Comparison of ENCODE assay signal across 22 cellular contexts in genomic region chr14:100309028-100309718, GRCh38. TPM values are rescaled to one million over a fixed set of nuclear protein-coding genes. Genes with fewer than 3 reads are reported as not detected.
DNase-seq lines count a peak whose midpoint lies in the region; ATAC-seq and TF ChIP-seq lines count a peak whose summit lies in the region.
"Had no signal": no experiment of that assay in that cellular context is flagged by ENCODE, and none has a peak within 500 bp of the region (broad histone marks: within the 10 kb centered on the region; RNA-seq: fewer than 3 reads in every experiment).

No MANE protein-coding gene starts in this region.

- H3K36me3 Mint-ChIP-seq in brain (no peaks in the 10 kb centered on the region), Caco-2 (ENCODE audit: insufficient read depth, unreplicated experiment) (no peaks in the 10 kb centered on the region)

- H3K27ac Mint-ChIP-seq in brain, result peak overlapping the region in 3 of 5 experiments; percentile 75 to 87 (median 78)
- no peak overlapping the region for H3K27ac Mint-ChIP-seq in Caco-2 (ENCODE audit: unreplicated experiment)
- H3K27ac Mint-ChIP-seq: activated CD8-positive, alpha-beta T cell treated with anti-CD3 and anti-CD28 coated beads, Interleukin-2, amount 10 ng/mL, durations not matched to agents 7 days and 5 days had no signal

- no TSS peak for BruUV-seq in Caco-2 (replicated peaks; lab: Mats Ljungman, UMichigan)

- H3K4me3 ChIP-seq in heart right ventricle (no peak overlapping the region), lower lobe of right lung (no peak overlapping the region), upper lobe of right lung (no peak overlapping the region), Caco-2 (ENCODE audit: low read depth, low read length) (no peak overlapping the region)
- H3K4me3 ChIP-seq: A549, coronary artery, SJCRH30 had no signal

- H3K27me3 ChIP-seq in heart right ventricle, result no peaks in the 10 kb centered on the region
- H3K27me3 ChIP-seq in lower lobe of right lung (ENCODE audit: low read depth), result no peaks in the 10 kb centered on the region
- no peaks in the 10 kb centered on the region for H3K27me3 ChIP-seq in upper lobe of right lung
- no peaks in the 10 kb centered on the region for H3K27me3 ChIP-seq in Caco-2 (replicated peaks; ENCODE audit: control insufficient read depth, insufficient read depth, low read length)
- H3K27me3 ChIP-seq: SJCRH30 had no signal

- TF ChIP-seq CTCF in heart right ventricle (IDR thresholded peaks at IDR 0.05) (no peak), brain (conservative IDR thresholded peaks at IDR 0.05) (no peak), lower lobe of right lung (IDR thresholded peaks at IDR 0.05) (no peak), upper lobe of right lung (IDR thresholded peaks at IDR 0.05) (no peak), Caco-2 (IDR thresholded peaks at IDR 0.05; ENCODE audit: insufficient read depth in 1 of 2, low read depth in 1 of 2, low read length in 1 of 2, severe bottlenecking in 1 of 2, unreplicated experiment in 1 of 2) (no peak)

- intact Hi-C loops in heart right ventricle (cut with DNase I), result loop anchor here in 8 of 10 donors (5.0 to 10.0 kb wide), 4 partner anchors 63 to 68 kb away; partner anchors contain the start of gene WDR25 (in 6 of the 8)
- intact Hi-C loops in left ventricle myocardium superior (cut with micrococcal nuclease), result no loop called here
- intact Hi-C loops in lower lobe of right lung (cut with DNase I), result no loop called here
- intact Hi-C loops in upper lobe of right lung (cut with DNase I), result no loop called here
- intact Hi-C loops in Caco-2 (cut with micrococcal nuclease; ENCODE audit: unreplicated experiment), result no loop called here

- CTCF ChIA-PET in Caco-2 (lab: Charles Lee), result interaction anchor here (0.6 to 0.7 kb wide), 2 partner anchors 67 to 133 kb away, joined by 3 to 6 read pairs; partner anchors contain the start of gene WDR25

- H3K27ac ChIP-seq in heart right ventricle (peak overlapping the region in 9 of 10 donors; percentile 4 to 62 (median 39)), lower lobe of right lung (peak overlapping the region; percentile 51), upper lobe of right lung (peak overlapping the region; percentile 36)
- H3K27ac ChIP-seq: A549, foreskin keratinocyte, SJCRH30 had no signal

- DNase-seq in heart right ventricle, result no peak
- no peak for DNase-seq in left ventricle myocardium superior
- DNase-seq in lower lobe of right lung, result no peak
- DNase-seq in upper lobe of right lung, result no peak
- no peak for DNase-seq in OCI-M2 (lab: John Stamatoyannopoulos, UW; ENCODE audit: unreplicated experiment)
- no peak for DNase-seq in DMS153 treated with DMSO at 0.1 percent for 48 hours (lab: John Stamatoyannopoulos, UW; ENCODE audit: unreplicated experiment)
- DNase-seq in Caco-2, result no peak
- DNase-seq: activated CD8-positive, alpha-beta T cell treated with anti-CD3 and anti-CD28 coated beads, Interleukin-2, amount 10 ng/mL, durations not matched to agents 7 days and 5 days; activated naive CD4-positive, alpha-beta T cell treated with anti-CD3 and anti-CD28 coated beads, Interleukin-2, amount 50 U/mL, for 16 hours; activated T-cell treated with anti-CD3 and anti-CD28 coated beads, Interleukin-2, amount 50 U/mL, for 4 hours; C1 segment of cervical spinal cord; foreskin keratinocyte; PC-3; SJCRH30; stimulated activated CD4-positive, alpha-beta T cell treated with anti-CD3 and anti-CD28 coated beads, Interleukin-1b, Interleukin-23, amount 100 ng/mL, for 48 hours; stimulated activated naive CD8-positive, alpha-beta T cell treated with anti-CD3 and anti-CD28 coated beads, Interleukin-15, Interleukin-2, amounts not matched to agents 100 U/mL and 50 U/mL, for 24 hours; T-helper 2 cell had no signal

- H3K4me1 Mint-ChIP-seq in brain, result peaks cover 58% of the 10 kb centered on the region
- H3K4me1 Mint-ChIP-seq in Caco-2 (ENCODE audit: low read depth, unreplicated experiment), result peaks cover 10% of the 10 kb centered on the region

- H3K9me3 ChIP-seq in heart right ventricle (no peaks in the 10 kb centered on the region), lower lobe of right lung (no peaks in the 10 kb centered on the region), upper lobe of right lung (no peaks in the 10 kb centered on the region), Caco-2 (no peaks in the 10 kb centered on the region)
- H3K9me3 ChIP-seq: A549, SJCRH30 had no signal

- POLR2A ChIA-PET in Caco-2 (lab: Charles Lee), result no interaction called here

- H3K4me1 ChIP-seq in heart right ventricle (peaks cover 4 to 63% (median 46%) of the 10 kb centered on the region in 9 donors), lower lobe of right lung (peaks cover 55% of the 10 kb centered on the region), upper lobe of right lung (peaks cover 17% of the 10 kb centered on the region), Caco-2 (peaks cover 14% of the 10 kb centered on the region; the same call in 1 of the 2 replicates)
- H3K4me1 ChIP-seq: foreskin keratinocyte had no signal

- H3K36me3 ChIP-seq in heart right ventricle, result no peaks in the 10 kb centered on the region
- H3K36me3 ChIP-seq in lower lobe of right lung, result no peaks in the 10 kb centered on the region
- no peaks in the 10 kb centered on the region for H3K36me3 ChIP-seq in upper lobe of right lung
- H3K36me3 ChIP-seq in Caco-2 (ENCODE audit: control insufficient read depth, insufficient read depth, low read length), result no peaks in the 10 kb centered on the region
- H3K36me3 ChIP-seq: SJCRH30 had no signal

- peak overlapping the region in 4 of 5 experiments; percentile 59 to 95 (median 92) for H3K4me3 Mint-ChIP-seq in brain
- H3K4me3 Mint-ChIP-seq in Caco-2 (ENCODE audit: unreplicated experiment), result no peak overlapping the region
- H3K4me3 Mint-ChIP-seq: activated CD8-positive, alpha-beta T cell treated with anti-CD3 and anti-CD28 coated beads, Interleukin-2, amount 10 ng/mL, durations not matched to agents 7 days and 5 days; activated T-cell treated with anti-CD3 and anti-CD28 coated beads, Interleukin-2, amount 50 U/mL, for 4 hours had no signal

- WGBS in heart right ventricle, 2 donors, result 61 to 65% methylated on average over 8 of the region's 8 CpGs

- ATAC-seq in heart right ventricle (peak in 1 of 8 donors; percentile 33), left ventricle myocardium superior (no peak), lower lobe of right lung (no peak), upper lobe of right lung (no peak)
- ATAC-seq: A549; activated CD4-positive, CD25-positive, alpha-beta regulatory T cell treated with anti-CD3 and anti-CD28 coated beads, Interleukin-2, amount 50 U/mL, for 24 hours; activated CD8-positive, alpha-beta T cell treated with anti-CD3 and anti-CD28 coated beads, Interleukin-2, amount 10 ng/mL, durations not matched to agents 7 days and 5 days; activated T-cell treated with anti-CD3 and anti-CD28 coated beads, Interleukin-2, amount 50 U/mL, for 4 hours; foreskin keratinocyte; PC-3; stimulated activated naive CD8-positive, alpha-beta T cell treated with anti-CD3 and anti-CD28 coated beads, Interleukin-15, Interleukin-2, amounts not matched to agents 100 U/mL and 50 U/mL, for 24 hours had no signal

- peaks cover 0 to 2% (median 0%) of the 10 kb centered on the region in 5 experiments for H3K9me3 Mint-ChIP-seq in brain
- no peaks in the 10 kb centered on the region for H3K9me3 Mint-ChIP-seq in Caco-2 (ENCODE audit: unreplicated experiment)
- H3K9me3 Mint-ChIP-seq: activated T-cell treated with anti-CD3 and anti-CD28 coated beads, Interleukin-2, amount 50 U/mL, for 4 hours had no signal

- peaks cover 5% of the 10 kb centered on the region for H3K27me3 Mint-ChIP-seq in brain
- no peaks in the 10 kb centered on the region for H3K27me3 Mint-ChIP-seq in Caco-2 (ENCODE audit: insufficient read depth, unreplicated experiment)

RNA-seq across cellular contexts. Expression of gene SLC25A29, which starts 2.9 kb away (rescaled TPM):
- total RNA-seq in heart right ventricle (10 to 100 TPM; 11.0 to 25.3 (median 21.7) TPM), left ventricle myocardium superior (16.5 TPM), lower lobe of right lung (76.0 TPM), upper lobe of right lung (104 TPM), Caco-2 (2022) (28.5 and 29.9 TPM in 2 replicates)
- polyA plus RNA-seq in heart right ventricle (10 to 100 TPM; 36.7 to 70.7 TPM), brain (ENCODE audit: insufficient read depth, low read depth, low replicate concordance) (50.1 TPM)

RNA-seq across cellular contexts. Expression of gene SLC25A47, which starts 14.0 kb away (rescaled TPM):
- total RNA-seq in heart right ventricle (not detected), left ventricle myocardium superior (not detected), lower lobe of right lung (not detected), upper lobe of right lung (not detected), Caco-2 (2022) (not detected in 2 replicates)
- polyA plus RNA-seq in heart right ventricle (not detected), brain (ENCODE audit: insufficient read depth, low read depth, low replicate concordance) (0.27 TPM)
- total RNA-seq: activated CD8-positive, alpha-beta T cell treated with anti-CD3 and anti-CD28 coated beads, Interleukin-2, amount 10 ng/mL, durations not matched to agents 7 days and 5 days; activated T-cell treated with anti-CD3 and anti-CD28 coated beads, Interleukin-2, amount 50 U/mL, for 4 hours; foreskin keratinocyte; SJCRH30; ureter had no signal
- polyA plus RNA-seq: A549, foreskin keratinocyte had no signal

Comparison
In these comparisons a context has a peak if more than half of its experiments do, and no peak if none do; other contexts are left out.
1. intact Hi-C loops: an anchor here in heart right ventricle (5.0 to 10.0 kb wide); none called in left ventricle myocardium superior, lower lobe of right lung, upper lobe of right lung and Caco-2.